In genomic region chr6:83192871-83193746, GRCh38 we compare ENCODE assay signal across 1 cellular context.
A peak's percentile ranks its signal among the peaks of the same experiment; 100 is the strongest.
TF ChIP-seq lines count a peak whose summit lies in the region.

Gene PGM3, minus strand, starts transcription at chr6:83193265. Its CDS starts 2,253 bp downstream, at chr6:83191012.
Gene RWDD2A, plus strand, starts transcription at chr6:83193357. Its CDS starts 1,095 bp downstream, at chr6:83194452.

TF ChIP-seq in K562, 482 proteins besides CTCF, POLR2A, EP300 and RAD21 (continued from another document and continues in another):
- TF ChIP-seq ATF7 (IDR thresholded peaks at IDR 0.05): peak; percentile 64; the same call in 1 of the 2 replicates
- no peak for TF ChIP-seq GTF2A2 (tag; IDR thresholded peaks at IDR 0.05)
- TF ChIP-seq ATF1 (CRISPR knock-in tag; IDR thresholded peaks at IDR 0.05): no peak; the same call in 1 of the 2 replicates
- peak; percentile 82 for TF ChIP-seq ATF1 (tag; IDR thresholded peaks at IDR 0.05)
- TF ChIP-seq HNRNPLL (IDR thresholded peaks at IDR 0.05; ENCODE audit: low read depth, low read length, poor library complexity, severe bottlenecking): peak; percentile 84
- TF ChIP-seq TFAP4 (CRISPR knock-in tag; IDR thresholded peaks at IDR 0.05; ENCODE audit: borderline replicate concordance): peak; percentile 95
- peak; percentile 72 for TF ChIP-seq SMAD1 (IDR thresholded peaks at IDR 0.05; ENCODE audit: low read depth, low read length, partially characterized antibody)
- peak; percentile 69 for TF ChIP-seq CREB1 (IDR thresholded peaks at IDR 0.05)
- TF ChIP-seq CREB1 (CRISPR knock-in tag; IDR thresholded peaks at IDR 0.05): peak; percentile 65
- TF ChIP-seq POLR2AphosphoS5 (IDR thresholded peaks at IDR 0.05; ENCODE audit: control insufficient read depth, insufficient read depth, low read depth, low read length): peak; percentile 82
- no peak for TF ChIP-seq ZKSCAN8 (CRISPR knock-in tag; IDR thresholded peaks at IDR 0.05)
- TF ChIP-seq ZBTB26 (CRISPR knock-in tag; IDR thresholded peaks at IDR 0.05): no peak
- TF ChIP-seq GATAD2B (IDR thresholded peaks at IDR 0.05; ENCODE audit: borderline replicate concordance): no peak
- TF ChIP-seq, protein P1, sequence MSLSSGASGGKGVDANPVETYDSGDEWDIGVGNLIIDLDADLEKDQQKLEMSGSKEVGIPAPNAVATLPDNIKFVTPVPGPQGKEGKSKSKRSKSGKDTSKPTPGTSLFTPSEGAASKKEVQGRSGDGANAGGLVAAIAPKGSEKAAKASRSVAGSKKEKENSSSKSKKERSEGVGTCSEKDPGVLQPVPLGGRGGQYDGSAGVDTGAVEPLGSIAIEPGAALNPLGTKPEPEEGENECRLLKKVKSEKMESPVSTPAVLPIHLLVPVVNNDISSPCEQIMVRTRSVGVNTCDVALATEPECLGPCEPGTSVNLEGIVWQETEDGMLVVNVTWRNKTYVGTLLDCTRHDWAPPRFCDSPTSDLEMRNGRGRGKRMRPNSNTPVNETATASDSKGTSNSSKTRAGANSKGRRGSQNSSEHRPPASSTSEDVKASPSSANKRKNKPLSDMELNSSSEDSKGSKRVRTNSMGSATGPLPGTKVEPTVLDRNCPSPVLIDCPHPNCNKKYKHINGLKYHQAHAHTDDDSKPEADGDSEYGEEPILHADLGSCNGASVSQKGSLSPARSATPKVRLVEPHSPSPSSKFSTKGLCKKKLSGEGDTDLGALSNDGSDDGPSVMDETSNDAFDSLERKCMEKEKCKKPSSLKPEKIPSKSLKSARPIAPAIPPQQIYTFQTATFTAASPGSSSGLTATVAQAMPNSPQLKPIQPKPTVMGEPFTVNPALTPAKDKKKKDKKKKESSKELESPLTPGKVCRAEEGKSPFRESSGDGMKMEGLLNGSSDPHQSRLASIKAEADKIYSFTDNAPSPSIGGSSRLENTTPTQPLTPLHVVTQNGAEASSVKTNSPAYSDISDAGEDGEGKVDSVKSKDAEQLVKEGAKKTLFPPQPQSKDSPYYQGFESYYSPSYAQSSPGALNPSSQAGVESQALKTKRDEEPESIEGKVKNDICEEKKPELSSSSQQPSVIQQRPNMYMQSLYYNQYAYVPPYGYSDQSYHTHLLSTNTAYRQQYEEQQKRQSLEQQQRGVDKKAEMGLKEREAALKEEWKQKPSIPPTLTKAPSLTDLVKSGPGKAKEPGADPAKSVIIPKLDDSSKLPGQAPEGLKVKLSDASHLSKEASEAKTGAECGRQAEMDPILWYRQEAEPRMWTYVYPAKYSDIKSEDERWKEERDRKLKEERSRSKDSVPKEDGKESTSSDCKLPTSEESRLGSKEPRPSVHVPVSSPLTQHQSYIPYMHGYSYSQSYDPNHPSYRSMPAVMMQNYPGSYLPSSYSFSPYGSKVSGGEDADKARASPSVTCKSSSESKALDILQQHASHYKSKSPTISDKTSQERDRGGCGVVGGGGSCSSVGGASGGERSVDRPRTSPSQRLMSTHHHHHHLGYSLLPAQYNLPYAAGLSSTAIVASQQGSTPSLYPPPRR (CRISPR knock-in tag; IDR thresholded peaks at IDR 0.05; ENCODE audit: borderline replicate concordance): peak; percentile 63; the same call in 1 of the 2 replicates
- no peak for TF ChIP-seq C11orf30 (IDR thresholded peaks at IDR 0.05; ENCODE audit: low read depth)
- TF ChIP-seq ELK1 (CRISPR knock-in tag; IDR thresholded peaks at IDR 0.05): no peak
- TF ChIP-seq MITF (IDR thresholded peaks at IDR 0.05): no peak
- TF ChIP-seq NR1H2 (CRISPR knock-in tag; IDR thresholded peaks at IDR 0.05): no peak
- TF ChIP-seq GATAD2A (IDR thresholded peaks at IDR 0.05): 0 out of 2 replicates have a peak, but pooled peaks have one; percentile 7
- TF ChIP-seq RBBP5 (IDR thresholded peaks at IDR 0.05; ENCODE audit: borderline replicate concordance, insufficient read depth, low read length, poor library complexity, severe bottlenecking): peak; percentile 70
- TF ChIP-seq, protein P2, sequence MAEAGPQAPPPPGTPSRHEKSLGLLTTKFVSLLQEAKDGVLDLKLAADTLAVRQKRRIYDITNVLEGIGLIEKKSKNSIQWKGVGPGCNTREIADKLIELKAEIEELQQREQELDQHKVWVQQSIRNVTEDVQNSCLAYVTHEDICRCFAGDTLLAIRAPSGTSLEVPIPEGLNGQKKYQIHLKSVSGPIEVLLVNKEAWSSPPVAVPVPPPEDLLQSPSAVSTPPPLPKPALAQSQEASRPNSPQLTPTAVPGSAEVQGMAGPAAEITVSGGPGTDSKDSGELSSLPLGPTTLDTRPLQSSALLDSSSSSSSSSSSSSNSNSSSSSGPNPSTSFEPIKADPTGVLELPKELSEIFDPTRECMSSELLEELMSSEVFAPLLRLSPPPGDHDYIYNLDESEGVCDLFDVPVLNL (CRISPR knock-in tag; IDR thresholded peaks at IDR 0.05; ENCODE audit: low read depth): peak; percentile 64; the same call in 1 of the 2 replicates
- peak; percentile 69; the same call in 1 of the 2 replicates for TF ChIP-seq PML (IDR thresholded peaks at IDR 0.05; ENCODE audit: low read length)
- TF ChIP-seq, protein P3, sequence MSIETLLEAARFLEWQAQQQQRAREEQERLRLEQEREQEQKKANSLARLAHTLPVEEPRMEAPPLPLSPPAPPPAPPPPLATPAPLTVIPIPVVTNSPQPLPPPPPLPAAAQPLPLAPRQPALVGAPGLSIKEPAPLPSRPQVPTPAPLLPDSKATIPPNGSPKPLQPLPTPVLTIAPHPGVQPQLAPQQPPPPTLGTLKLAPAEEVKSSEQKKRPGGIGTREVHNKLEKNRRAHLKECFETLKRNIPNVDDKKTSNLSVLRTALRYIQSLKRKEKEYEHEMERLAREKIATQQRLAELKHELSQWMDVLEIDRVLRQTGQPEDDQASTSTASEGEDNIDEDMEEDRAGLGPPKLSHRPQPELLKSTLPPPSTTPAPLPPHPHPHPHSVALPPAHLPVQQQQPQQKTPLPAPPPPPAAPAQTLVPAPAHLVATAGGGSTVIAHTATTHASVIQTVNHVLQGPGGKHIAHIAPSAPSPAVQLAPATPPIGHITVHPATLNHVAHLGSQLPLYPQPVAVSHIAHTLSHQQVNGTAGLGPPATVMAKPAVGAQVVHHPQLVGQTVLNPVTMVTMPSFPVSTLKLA (conservative IDR thresholded peaks at IDR 0.05): peak; percentile 73 to 85
- TF ChIP-seq BRF1 (IDR thresholded peaks at IDR 0.05; ENCODE audit: borderline replicate concordance, extremely low read depth, insufficient read length): no peak
- peak; percentile 97 for TF ChIP-seq SUPT5H (IDR thresholded peaks at IDR 0.05)
- TF ChIP-seq SPI1 (IDR thresholded peaks at IDR 0.05; ENCODE audit: borderline replicate concordance, low read depth, low read length): peak; percentile 37; the same call in 1 of the 2 replicates
- TF ChIP-seq JUNB (CRISPR knock-in tag; conservative IDR thresholded peaks at IDR 0.05): no peak
- TF ChIP-seq CBFB (CRISPR knock-in tag; IDR thresholded peaks at IDR 0.05): 0 out of 2 replicates have a peak, but pooled peaks have one; percentile 70
- TF ChIP-seq TBP (optimal IDR thresholded peaks at IDR 0.05; ENCODE audit: low read depth, low read length): peak; percentile 76
- peak; percentile 52 for TF ChIP-seq FIP1L1 (IDR thresholded peaks at IDR 0.05; ENCODE audit: low read depth, low read length, poor library complexity, severe bottlenecking)
- TF ChIP-seq RHOXF2B (CRISPR knock-in tag; conservative IDR thresholded peaks at IDR 0.05): no peak
- TF ChIP-seq TCF15 (CRISPR knock-in tag; IDR thresholded peaks at IDR 0.05): no peak
- peak; percentile 79 for TF ChIP-seq ZBTB1 (CRISPR knock-in tag; IDR thresholded peaks at IDR 0.05; ENCODE audit: borderline replicate concordance, low read depth)
- TF ChIP-seq GABPA (tag; conservative IDR thresholded peaks at IDR 0.05; ENCODE audit: low read depth): peak; percentile 79
- peak; percentile 78; the same call in 1 of the 2 replicates for TF ChIP-seq KDM2B (CRISPR knock-in tag; IDR thresholded peaks at IDR 0.05)
- peak; percentile 79; the same call in 1 of the 2 replicates for TF ChIP-seq MTA3 (IDR thresholded peaks at IDR 0.05; ENCODE audit: borderline replicate concordance)
- TF ChIP-seq HDGF (IDR thresholded peaks at IDR 0.05): no peak
- peak; percentile 87 for TF ChIP-seq NKRF (IDR thresholded peaks at IDR 0.05; ENCODE audit: borderline replicate concordance)
- 0 out of 2 replicates have a peak, but pooled peaks have one; percentile 21 for TF ChIP-seq STAG1 (CRISPR knock-in tag; IDR thresholded peaks at IDR 0.05; ENCODE audit: borderline replicate concordance)
- TF ChIP-seq RBM22 (IDR thresholded peaks at IDR 0.05; ENCODE audit: low read depth, low read length, poor library complexity, severe bottlenecking): no peak
- peak; percentile 31; the same call in 1 of the 2 replicates for TF ChIP-seq BCOR (IDR thresholded peaks at IDR 0.05)
- TF ChIP-seq, protein P4, sequence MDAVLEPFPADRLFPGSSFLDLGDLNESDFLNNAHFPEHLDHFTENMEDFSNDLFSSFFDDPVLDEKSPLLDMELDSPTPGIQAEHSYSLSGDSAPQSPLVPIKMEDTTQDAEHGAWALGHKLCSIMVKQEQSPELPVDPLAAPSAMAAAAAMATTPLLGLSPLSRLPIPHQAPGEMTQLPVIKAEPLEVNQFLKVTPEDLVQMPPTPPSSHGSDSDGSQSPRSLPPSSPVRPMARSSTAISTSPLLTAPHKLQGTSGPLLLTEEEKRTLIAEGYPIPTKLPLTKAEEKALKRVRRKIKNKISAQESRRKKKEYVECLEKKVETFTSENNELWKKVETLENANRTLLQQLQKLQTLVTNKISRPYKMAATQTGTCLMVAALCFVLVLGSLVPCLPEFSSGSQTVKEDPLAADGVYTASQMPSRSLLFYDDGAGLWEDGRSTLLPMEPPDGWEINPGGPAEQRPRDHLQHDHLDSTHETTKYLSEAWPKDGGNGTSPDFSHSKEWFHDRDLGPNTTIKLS (IDR thresholded peaks at IDR 0.05; ENCODE audit: borderline replicate concordance, low read depth): peak; percentile 98
- peak; percentile 93 for TF ChIP-seq KDM5B (IDR thresholded peaks at IDR 0.05; ENCODE audit: insufficient replicate concordance, low read depth, low read length)
- peak in 1 of 3 experiments; percentile 20 for TF ChIP-seq YY1 (IDR thresholded peaks at IDR 0.05; ENCODE audit: borderline replicate concordance in 1 of 3, control insufficient read depth in 1 of 3, extremely low read depth in 1 of 3, insufficient read depth in 3 of 3, insufficient read length in 1 of 3, insufficient replicate concordance in 2 of 3, low read depth in 1 of 3, low read length in 2 of 3)
- peak; percentile 64 for TF ChIP-seq PCBP1 (IDR thresholded peaks at IDR 0.05; ENCODE audit: low read depth, low read length, poor library complexity, severe bottlenecking)
